Comparison of ENCODE assay signal across 1 cellular context in genomic region chr5:138890686-138891085, GRCh38.
TF ChIP-seq lines count a peak whose summit lies in the region.

No MANE protein-coding gene starts in this region.

TF ChIP-seq in IMR-90, 13 proteins besides CTCF, POLR2A, EP300 and RAD21 (continued from another document):
- no peak for TF ChIP-seq SMC3 (IDR thresholded peaks at IDR 0.05; ENCODE audit: low read depth, low read length)
